In the genomic region with DNA sequence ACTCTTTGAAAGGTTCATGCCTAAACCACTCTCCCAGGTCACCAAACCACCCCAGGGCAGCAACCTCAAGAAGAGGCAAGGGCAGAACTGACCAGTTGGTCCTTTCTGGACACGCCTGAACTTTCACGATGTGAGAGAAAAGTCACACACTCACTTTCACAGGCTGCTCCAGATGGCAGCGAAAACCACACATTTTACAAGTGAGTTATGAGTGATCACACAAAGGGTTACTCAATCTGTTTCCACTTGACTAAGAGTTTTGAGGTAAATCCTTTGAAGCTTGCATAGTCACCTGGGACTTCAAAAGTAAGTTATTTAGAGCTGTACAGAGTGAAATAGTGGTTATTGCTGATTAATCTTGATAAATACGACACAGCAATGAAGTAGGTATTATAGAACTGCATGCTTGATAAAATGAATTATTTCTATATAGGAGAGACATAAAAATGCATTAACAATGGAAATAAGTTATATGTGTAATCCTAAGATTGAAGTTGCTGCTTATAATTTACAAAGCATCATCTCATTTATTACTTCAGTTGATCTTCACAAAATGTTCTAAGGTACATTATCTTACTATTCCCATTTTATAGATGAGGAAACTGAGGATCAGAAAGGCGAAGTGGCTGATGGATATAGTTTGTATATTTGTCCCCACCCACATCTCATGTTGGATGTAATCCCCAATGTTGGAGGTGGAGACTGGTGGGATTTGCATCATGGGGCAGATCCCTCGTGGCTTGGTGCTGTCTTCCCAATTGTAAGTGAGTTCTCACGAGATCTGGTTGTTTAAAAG, we compare ENCODE assay signal across 11 cellular contexts.
A peak's percentile ranks its signal among the peaks of the same experiment; 100 is the strongest.
DNase-seq lines count a peak whose midpoint lies in the region; ATAC-seq, FAIRE-seq and TF ChIP-seq lines count a peak whose summit lies in the region.
"Had no signal": no experiment of that assay in that cellular context is flagged by ENCODE, and none has a peak within 500 bp of the region (broad histone marks: within the 10 kb centered on the region; RNA-seq: fewer than 3 reads in every experiment).

No MANE protein-coding gene starts in this region.

- POLR2A ChIA-PET in GM12878 (lab: Charles Lee): interaction anchor here (0.6 kb wide), 3 partner anchors 29 to 242 kb away, joined by 3 to 4 read pairs (median 3); no protein-coding TSS in a partner anchor

- TF ChIP-seq EP300 in GM12878 (IDR thresholded peaks at IDR 0.05; ENCODE audit: borderline replicate concordance in 1 of 2, control insufficient read depth in 1 of 2, low read depth in 2 of 2, low read length in 2 of 2): peak; percentile 24 to 66; a peak in 2 of 4 replicates

- 17% methylated on average over 7 of the region's 7 CpGs for WGBS in GM12878 (ENCODE audit: insufficient coverage, insufficient replicate concordance, low lambda C conversion rate, missing lambda C conversion rate)

- no peaks in the 10 kb centered on the region for H4K20me1 ChIP-seq in GM12878 (ENCODE audit: control insufficient read depth, insufficient read depth)
- H4K20me1 ChIP-seq in osteoblast (ENCODE audit: insufficient read depth, low read length): no peaks in the 10 kb centered on the region

- DNase-seq in GM12878 (ENCODE audit: low read depth, low spot score) (peak; percentile 54), osteoblast (ENCODE audit: insufficient read length, low spot score, missing footprints) (no peak), G401 (ENCODE audit: low spot score) (no peak), ACHN (no peak), NCI-H446 (lab: John Stamatoyannopoulos, UW) (no peak)
- DNase-seq: right cardiac atrium, T-cell had no signal

- peak; percentile 75 for FAIRE-seq in GM12878 (lab: Jason Lieb, UNC)

- H3K4me3 ChIP-seq in GM12878: no peak overlapping the region
- H3K4me3 ChIP-seq in osteoblast (ENCODE audit: insufficient read depth, low read length): no peak overlapping the region
- H3K4me3 ChIP-seq: tibial nerve had no signal

- SMC1A ChIA-PET in GM12878 (lab: Charles Lee; ENCODE audit: uncharacterized antibody, unreplicated experiment): interaction anchor here (0.6 to 1.8 kb wide), 4 partner anchors 51 to 382 kb away, joined by 3 to 5 read pairs (median 3); no protein-coding TSS in a partner anchor

- H3K79me2 ChIP-seq in GM12878 (ENCODE audit: control insufficient read depth, insufficient read depth, low read length) (no peaks in the 10 kb centered on the region), osteoblast (ENCODE audit: insufficient read depth, low read length) (no peaks in the 10 kb centered on the region)

- TF ChIP-seq RAD21 in GM12878 (IDR thresholded peaks at IDR 0.05; ENCODE audit: insufficient read depth, low read depth, low read length): peak; percentile 33; the same call in 1 of the 2 replicates

- peaks cover 21% of the 10 kb centered on the region for H3K4me1 ChIP-seq in GM12878 (ENCODE audit: control insufficient read depth, insufficient read depth, low read length)
- H3K4me1 ChIP-seq in osteoblast (ENCODE audit: insufficient read depth, low read length): peaks cover 11% of the 10 kb centered on the region

- H3K27ac ChIP-seq in GM12878 (ENCODE audit: control insufficient read depth, insufficient read depth): no peak overlapping the region
- H3K27ac ChIP-seq in osteoblast (ENCODE audit: low read depth, low read length): no peak overlapping the region
- H3K27ac ChIP-seq: tibial nerve had no signal

- BruUV-seq in GM12878 (replicated peaks; lab: Mats Ljungman, UMichigan): no TSS peak

- H3K9ac ChIP-seq in GM12878 (ENCODE audit: control insufficient read depth, insufficient read depth, low read length): no peak overlapping the region

- in situ Hi-C loops in GM12878 (cut with MboI): no loop called here
- in situ Hi-C loops in G401 (cut with HindIII; ENCODE audit: low sequenced_read_pairs): no loop called here
- in situ Hi-C loops in ACHN (cut with HindIII; ENCODE audit: low pct_ligation_motif_present, low pct_unique_long_range_greater_than_20kb, low sequenced_read_pairs): no loop called here

- ATAC-seq in GM18505 (IDR thresholded peaks at IDR 0.05; ENCODE audit: unreplicated experiment) (peak; percentile 85), GM19397 (IDR thresholded peaks at IDR 0.05; ENCODE audit: unreplicated experiment) (peak; percentile 78), HG03095 (IDR thresholded peaks at IDR 0.05; ENCODE audit: unreplicated experiment) (peak; percentile 75), GM12878 (peak; percentile 95)
- ATAC-seq: right cardiac atrium had no signal

- H3K36me3 ChIP-seq in GM12878 (ENCODE audit: control insufficient read depth in 2 of 2, insufficient read depth in 2 of 2, low read length in 1 of 2): no peaks in the 10 kb centered on the region
- no peaks in the 10 kb centered on the region for H3K36me3 ChIP-seq in osteoblast (ENCODE audit: insufficient read depth, low read length)
- H3K36me3 ChIP-seq: tibial nerve had no signal

- H3K27me3 ChIP-seq in GM12878 (replicated peaks in 1 of 2; ENCODE audit: control insufficient read depth in 2 of 2, insufficient read depth in 2 of 2, low read length in 1 of 2) (no peaks in the 10 kb centered on the region; a peak in 1 of 4 replicates), osteoblast (ENCODE audit: insufficient read depth, low read length) (peaks cover 2% of the 10 kb centered on the region)
- H3K27me3 ChIP-seq: tibial nerve had no signal

- CTCF ChIA-PET in GM12878 (lab: Yijun Ruan, JAX): interaction anchor here (1.2 kb wide), 1 partner anchor 57 kb away, joined by 3 read pairs; no protein-coding TSS in a partner anchor

- no peak for TF ChIP-seq POLR2A in GM18505 (IDR thresholded peaks at IDR 0.05; ENCODE audit: borderline replicate concordance, extremely low read depth, insufficient read depth, insufficient read length)
- TF ChIP-seq POLR2A in GM12878 (IDR thresholded peaks at IDR 0.05; ENCODE audit: low read depth, low read length): no peak

- no peak for TF ChIP-seq CTCF in GM12878 (IDR thresholded peaks at IDR 0.05 in 2 of 3, conservative IDR thresholded peaks at IDR 0.05 in 1 of 3; ENCODE audit: control insufficient read depth in 2 of 3, extremely low read depth in 1 of 3, insufficient read depth in 1 of 3, low read depth in 3 of 3, low read length in 3 of 3)
- no peak for TF ChIP-seq CTCF in osteoblast (IDR thresholded peaks at IDR 0.05; ENCODE audit: extremely low read depth, low read depth, low read length)

- H3K4me2 ChIP-seq in GM12878 (ENCODE audit: control insufficient read depth, insufficient read depth) (peak overlapping the region; percentile 7), osteoblast (ENCODE audit: insufficient read depth, low read length) (no peak overlapping the region)

- intact Hi-C loops in GM12878 (cut with micrococcal nuclease; ENCODE audit: unreplicated experiment): loop anchor here (2.0 kb wide), 2 partner anchors 36 to 58 kb away; no protein-coding TSS in a partner anchor

- H2AFZ ChIP-seq in GM12878 (ENCODE audit: control insufficient read depth, low read depth, low read length): no peak overlapping the region
- no peak overlapping the region for H2AFZ ChIP-seq in osteoblast (ENCODE audit: low read length)

- H3K9me3 ChIP-seq in GM12878 (replicated peaks; ENCODE audit: control insufficient read depth, insufficient read depth, low read length) (no peaks in the 10 kb centered on the region; the same call in 2 of the 3 replicates), osteoblast (ENCODE audit: low read depth, low read length) (no peaks in the 10 kb centered on the region)

- RAD21 ChIA-PET in GM12878 (lab: Charles Lee; ENCODE audit: unreplicated experiment): interaction anchor here (1.2 to 1.5 kb wide), 2 partner anchors 57 to 251 kb away, joined by 4 to 5 read pairs; no protein-coding TSS in a partner anchor

TF ChIP-seq in GM12878, 131 proteins besides CTCF, POLR2A, EP300 and RAD21 (continues in another document):
- TF ChIP-seq RCOR1 (conservative IDR thresholded peaks at IDR 0.05; ENCODE audit: low read depth, low read length) (no peak), BMI1 (IDR thresholded peaks at IDR 0.05; ENCODE audit: borderline replicate concordance) (no peak; the same call in 1 of the 2 replicates), SPI1 (IDR thresholded peaks at IDR 0.05; ENCODE audit: borderline replicate concordance, insufficient read depth, low read depth, low read length) (no peak), SMARCA5 (IDR thresholded peaks at IDR 0.05) (no peak), POLR2AphosphoS5 (IDR thresholded peaks at IDR 0.05; ENCODE audit: low read length) (no peak), NFYA (IDR thresholded peaks at IDR 0.05; ENCODE audit: borderline replicate concordance, low read depth, low read length) (no peak), LARP7 (IDR thresholded peaks at IDR 0.05) (no peak)
- TF ChIP-seq, protein P1, sequence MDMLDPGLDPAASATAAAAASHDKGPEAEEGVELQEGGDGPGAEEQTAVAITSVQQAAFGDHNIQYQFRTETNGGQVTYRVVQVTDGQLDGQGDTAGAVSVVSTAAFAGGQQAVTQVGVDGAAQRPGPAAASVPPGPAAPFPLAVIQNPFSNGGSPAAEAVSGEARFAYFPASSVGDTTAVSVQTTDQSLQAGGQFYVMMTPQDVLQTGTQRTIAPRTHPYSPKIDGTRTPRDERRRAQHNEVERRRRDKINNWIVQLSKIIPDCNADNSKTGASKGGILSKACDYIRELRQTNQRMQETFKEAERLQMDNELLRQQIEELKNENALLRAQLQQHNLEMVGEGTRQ (IDR thresholded peaks at IDR 0.05; ENCODE audit: borderline replicate concordance, low read depth, low read length): no peak
- TF ChIP-seq, protein P2, sequence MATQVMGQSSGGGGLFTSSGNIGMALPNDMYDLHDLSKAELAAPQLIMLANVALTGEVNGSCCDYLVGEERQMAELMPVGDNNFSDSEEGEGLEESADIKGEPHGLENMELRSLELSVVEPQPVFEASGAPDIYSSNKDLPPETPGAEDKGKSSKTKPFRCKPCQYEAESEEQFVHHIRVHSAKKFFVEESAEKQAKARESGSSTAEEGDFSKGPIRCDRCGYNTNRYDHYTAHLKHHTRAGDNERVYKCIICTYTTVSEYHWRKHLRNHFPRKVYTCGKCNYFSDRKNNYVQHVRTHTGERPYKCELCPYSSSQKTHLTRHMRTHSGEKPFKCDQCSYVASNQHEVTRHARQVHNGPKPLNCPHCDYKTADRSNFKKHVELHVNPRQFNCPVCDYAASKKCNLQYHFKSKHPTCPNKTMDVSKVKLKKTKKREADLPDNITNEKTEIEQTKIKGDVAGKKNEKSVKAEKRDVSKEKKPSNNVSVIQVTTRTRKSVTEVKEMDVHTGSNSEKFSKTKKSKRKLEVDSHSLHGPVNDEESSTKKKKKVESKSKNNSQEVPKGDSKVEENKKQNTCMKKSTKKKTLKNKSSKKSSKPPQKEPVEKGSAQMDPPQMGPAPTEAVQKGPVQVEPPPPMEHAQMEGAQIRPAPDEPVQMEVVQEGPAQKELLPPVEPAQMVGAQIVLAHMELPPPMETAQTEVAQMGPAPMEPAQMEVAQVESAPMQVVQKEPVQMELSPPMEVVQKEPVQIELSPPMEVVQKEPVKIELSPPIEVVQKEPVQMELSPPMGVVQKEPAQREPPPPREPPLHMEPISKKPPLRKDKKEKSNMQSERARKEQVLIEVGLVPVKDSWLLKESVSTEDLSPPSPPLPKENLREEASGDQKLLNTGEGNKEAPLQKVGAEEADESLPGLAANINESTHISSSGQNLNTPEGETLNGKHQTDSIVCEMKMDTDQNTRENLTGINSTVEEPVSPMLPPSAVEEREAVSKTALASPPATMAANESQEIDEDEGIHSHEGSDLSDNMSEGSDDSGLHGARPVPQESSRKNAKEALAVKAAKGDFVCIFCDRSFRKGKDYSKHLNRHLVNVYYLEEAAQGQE (IDR thresholded peaks at IDR 0.05; ENCODE audit: low read depth, low read length): no peak
